32 cellular contexts compared by ENCODE assay signal in the genomic region with DNA sequence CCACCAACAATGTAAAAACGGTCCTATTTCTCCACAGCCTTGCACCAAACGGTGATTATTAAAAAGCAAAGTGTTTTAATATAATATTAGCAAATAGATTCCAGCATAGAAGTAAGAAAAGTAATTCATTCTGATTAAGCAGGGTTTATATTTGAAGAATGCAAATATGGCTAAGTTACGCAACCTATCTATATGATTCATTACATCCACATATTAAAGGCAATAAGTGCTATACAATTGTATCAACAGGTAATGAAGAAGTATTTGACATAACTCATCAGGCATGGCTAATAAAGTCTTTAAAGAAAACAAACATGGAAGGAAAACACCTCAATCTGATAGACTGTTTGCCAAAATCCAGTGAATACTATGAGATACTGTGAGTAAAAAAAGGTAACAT. TPM values are rescaled to one million over a fixed set of nuclear protein-coding genes. Genes with fewer than 3 reads are reported as not detected.
"Had no signal": no experiment of that assay in that cellular context is flagged by ENCODE, and none has a peak within 500 bp of the region (broad histone marks: within the 10 kb centered on the region; RNA-seq: fewer than 3 reads in every experiment).

No MANE protein-coding gene starts in this region.

- ATAC-seq: activated CD8-positive, alpha-beta T cell treated with anti-CD3 and anti-CD28 coated beads for 36 hours; activated naive CD4-positive, alpha-beta T cell treated with anti-CD3 and anti-CD28 coated beads, Interleukin-2, amount 50 U/mL, for 72 hours; activated T-cell treated with anti-CD3 and anti-CD28 coated beads, Interleukin-2, amount 50 U/mL, for 4 hours; activated T-cell treated with anti-CD3 and anti-CD28 coated beads, Interleukin-2, amount 50 U/mL, for 72 hours; activated T-helper 17 cell treated with anti-CD3 and anti-CD28 coated beads, Interleukin-2, amount 50 U/mL, for 72 hours; body of pancreas had no signal

- H3K4me1 ChIP-seq: adrenal gland, body of pancreas had no signal

- H3K27ac ChIP-seq: adrenal gland, body of pancreas, brain microvascular endothelial cell, VCaP had no signal

- H3K9me3 ChIP-seq: adrenal gland, body of pancreas had no signal

- H3K36me3 ChIP-seq: adrenal gland, brain microvascular endothelial cell had no signal

- H3K4me3 ChIP-seq: adrenal gland, body of pancreas had no signal

- H3K27me3 ChIP-seq: body of pancreas, brain microvascular endothelial cell had no signal

- FAIRE-seq: astrocyte, TTC549 had no signal

- DNase-seq: activated B cell treated with CpG ODN at 0.5 μM for 24 hours; activated CD4-positive, alpha-beta memory T cell treated with anti-CD3 and anti-CD28 coated beads for 36 hours; activated CD4-positive, alpha-beta T cell treated with anti-CD3 and anti-CD28 coated beads for 4 hours; activated CD4-positive, alpha-beta T cell treated with anti-CD3 and anti-CD28 coated beads, Interleukin-2, amount 10 ng/mL, durations not matched to agents 24 days and 14 days; activated CD4-positive, alpha-beta T cell treated with anti-CD3 and anti-CD28 coated beads, Interleukin-2, amount 50 U/mL, for 1 hour; activated CD4-positive, alpha-beta T cell treated with anti-CD3 and anti-CD28 coated beads, Interleukin-2, amount 50 U/mL, for 4 hours; activated CD4-positive, CD25-positive, alpha-beta regulatory T cell treated with anti-CD3 and anti-CD28 coated beads, Interleukin-2, amount 50 U/mL, for 72 hours; activated CD8-positive, alpha-beta memory T cell treated with anti-CD3 and anti-CD28 coated beads, Interleukin-2, amount 50 U/mL, for 4 hours; activated CD8-positive, alpha-beta T cell treated with anti-CD3 and anti-CD28 coated beads for 36 hours; activated effector memory CD4-positive, alpha-beta T cell treated with anti-CD3 and anti-CD28 coated beads, Interleukin-2, amount 50 U/mL, for 16 hours; activated gamma-delta T cell treated with Interleukin-2 at 50 U/mL for 16 hours; activated naive CD4-positive, alpha-beta T cell; activated naive CD4-positive, alpha-beta T cell treated with anti-CD3 and anti-CD28 coated beads for 36 hours; activated naive CD4-positive, alpha-beta T cell treated with anti-CD3 and anti-CD28 coated beads, Interleukin-2, amount 50 U/mL, for 16 hours; activated naive CD8-positive, alpha-beta T cell treated with anti-CD3 and anti-CD28 coated beads for 36 hours; activated T-cell treated with anti-CD3 and anti-CD28 coated beads for 4 hours; activated T-cell treated with anti-CD3 and anti-CD28 coated beads, Interleukin-2, amount 50 U/mL, for 1 hour; activated T-cell treated with anti-CD3 and anti-CD28 coated beads, Interleukin-2, amount 50 U/mL, for 4 hours; activated T-cell treated with anti-CD3 and anti-CD28 coated beads, Interleukin-2, amount 50 U/mL, for 72 hours; adrenal gland; amniotic stem cell; aorta; body of pancreas; brain microvascular endothelial cell; central memory CD4-positive, alpha-beta T cell; T-helper 2 cell; T-helper 9 cell had no signal

RNA-seq across cellular contexts. Expression of a gene that starts 29.0 kb away (rescaled TPM):
- total RNA-seq: body of pancreas had no signal
- polyA plus RNA-seq: aorta had no signal
